8 cellular contexts compared by ENCODE assay signal in genomic region chr19:16896913-16897571, GRCh38. TPM values are rescaled to one million over a fixed set of nuclear protein-coding genes. Genes with fewer than 3 reads are reported as not detected.
DNase-seq lines count a peak whose midpoint lies in the region; ATAC-seq and TF ChIP-seq lines count a peak whose summit lies in the region.

No MANE protein-coding gene starts in this region.

- no peaks in the 10 kb centered on the region for H3K9me3 ChIP-seq in CD4-positive, CD25-positive, alpha-beta regulatory T cell (ENCODE audit: control insufficient read depth in 2 of 2, low read length in 2 of 2)

- ATAC-seq in CD4-positive, CD25-positive, alpha-beta regulatory T cell (ENCODE audit: low read depth in 2 of 2) = peak; percentile 58 to 66
- peak; percentile 47 for ATAC-seq in GM21723 (IDR thresholded peaks at IDR 0.05; ENCODE audit: unreplicated experiment)

- H3K27me3 ChIP-seq in CD4-positive, CD25-positive, alpha-beta regulatory T cell (ENCODE audit: control insufficient read depth, insufficient read depth, low read length) = peaks cover 4% of the 10 kb centered on the region
- H3K27me3 ChIP-seq in kidney epithelial cell (ENCODE audit: control insufficient read depth, insufficient read depth, low read length) = peaks cover 3% of the 10 kb centered on the region

- no peak overlapping the region for H3K27ac Mint-ChIP-seq in CD4-positive, CD25-positive, alpha-beta regulatory T cell

- H3K36me3 Mint-ChIP-seq in CD4-positive, CD25-positive, alpha-beta regulatory T cell = no peaks in the 10 kb centered on the region

- H3K27ac ChIP-seq in CD4-positive, CD25-positive, alpha-beta regulatory T cell (ENCODE audit: insufficient read depth, low read length, poor library complexity, severe bottlenecking) = no peak overlapping the region

- H3K4me3 ChIP-seq in CD4-positive, CD25-positive, alpha-beta regulatory T cell (ENCODE audit: low read depth, low read length) = no peak overlapping the region
- H3K4me3 ChIP-seq in kidney epithelial cell (ENCODE audit: low read depth, low read length) = peak overlapping the region; percentile 58

- peaks cover 0 to 38% (median 9%) of the 10 kb centered on the region in 4 donors for H3K4me1 Mint-ChIP-seq in CD4-positive, CD25-positive, alpha-beta regulatory T cell

- H3K27me3 Mint-ChIP-seq in CD4-positive, CD25-positive, alpha-beta regulatory T cell = peaks cover 54% of the 10 kb centered on the region

- peak; percentile 31 to 85 (median 52) for DNase-seq in CD4-positive, CD25-positive, alpha-beta regulatory T cell
- DNase-seq in NAMALWA (ENCODE audit: low spot score) = peak; percentile 85
- DNase-seq in activated CD4-positive, alpha-beta T cell treated with anti-CD3 and anti-CD28 coated beads for 1 hour = peak; percentile 23
- peak; percentile 54 for DNase-seq in cerebellar cortex (ENCODE audit: low spot score)
- peak; percentile 65 for DNase-seq in kidney epithelial cell (ENCODE audit: low read depth)
- DNase-seq in stimulated activated CD4-positive, alpha-beta T cell treated with anti-CD3 and anti-CD28 coated beads, Interleukin-12 subunit alpha, Interleukin-12 subunit beta, amount 100 ng/mL, for 48 hours (ENCODE audit: low read depth in 2 of 3, low spot score in 1 of 3) = peak; percentile 60 to 65 (median 62)
- DNase-seq in NCI-H524 (lab: John Stamatoyannopoulos, UW) = no peak

- peaks cover 29% of the 10 kb centered on the region for H3K4me1 ChIP-seq in CD4-positive, CD25-positive, alpha-beta regulatory T cell (ENCODE audit: control insufficient read depth, insufficient read depth, low read length, poor library complexity, severe bottlenecking)

- H3K9me3 Mint-ChIP-seq in CD4-positive, CD25-positive, alpha-beta regulatory T cell = peaks cover 0 to 2% (median 0%) of the 10 kb centered on the region in 7 donors

- H3K36me3 ChIP-seq in CD4-positive, CD25-positive, alpha-beta regulatory T cell (ENCODE audit: control insufficient read depth, insufficient read depth, low read length) = no peaks in the 10 kb centered on the region
- no peaks in the 10 kb centered on the region for H3K36me3 ChIP-seq in kidney epithelial cell (ENCODE audit: control insufficient read depth, insufficient read depth, low read length)

- no peak for TF ChIP-seq CTCF in kidney epithelial cell (IDR thresholded peaks at IDR 0.05; ENCODE audit: insufficient read depth, low read length, poor library complexity, severe bottlenecking)

- H3K4me3 Mint-ChIP-seq in CD4-positive, CD25-positive, alpha-beta regulatory T cell = peak overlapping the region in 3 of 4 donors; percentile 32 to 69 (median 52)

RNA-seq across cellular contexts. Expression of gene F2RL3, which starts 8.2 kb away (rescaled TPM):
- total RNA-seq in CD4-positive, CD25-positive, alpha-beta regulatory T cell = 0.10 TPM
- polyA plus RNA-seq in CD4-positive, CD25-positive, alpha-beta regulatory T cell = not detected
- total RNA-seq in kidney epithelial cell = 0.88 and 1.4 TPM in 2 replicates

Comparison
In these comparisons a context has a peak if more than half of its experiments do, and no peak if none do; other contexts are left out.
1. DNase-seq: peak in CD4-positive, CD25-positive, alpha-beta regulatory T cell (3 of 3), NAMALWA (single experiment), activated CD4-positive, alpha-beta T cell treated with anti-CD3 and anti-CD28 coated beads for 1 hour (single experiment), cerebellar cortex (single experiment), kidney epithelial cell (single experiment) and stimulated activated CD4-positive, alpha-beta T cell treated with anti-CD3 and anti-CD28 coated beads, Interleukin-12 subunit alpha, Interleukin-12 subunit beta, amount 100 ng/mL, for 48 hours (3 of 3); none in NCI-H524 (0 of 2).